ENCODE assay signal across 1 cellular context in genomic region chr16:5072334-5073278, GRCh38.
TF ChIP-seq lines count a peak whose summit lies in the region.

No MANE protein-coding gene starts in this region.

TF ChIP-seq in HepG2, 621 proteins besides CTCF, POLR2A, EP300 and RAD21 (continued from another document and continues in another):
- TF ChIP-seq AHDC1 (CRISPR knock-in tag; IDR thresholded peaks at IDR 0.05; ENCODE audit: borderline replicate concordance) (no peak), SP2 (CRISPR knock-in tag; IDR thresholded peaks at IDR 0.05) (no peak), ATF2 (CRISPR knock-in tag; IDR thresholded peaks at IDR 0.05) (no peak), MEIS2 (CRISPR knock-in tag; IDR thresholded peaks at IDR 0.05) (no peak), ZMAT3 (CRISPR knock-in tag; conservative IDR thresholded peaks at IDR 0.05) (no peak), ZNF7 (CRISPR knock-in tag; IDR thresholded peaks at IDR 0.05) (no peak), ZMYM2 (CRISPR knock-in tag; IDR thresholded peaks at IDR 0.05) (peak; percentile 27; the same call in 1 of the 2 replicates), MEIS1 (CRISPR knock-in tag; IDR thresholded peaks at IDR 0.05; ENCODE audit: borderline replicate concordance) (peak; percentile 23; the same call in 1 of the 2 replicates), ASH2L (IDR thresholded peaks at IDR 0.05; ENCODE audit: insufficient read length, low read depth, low read length) (no peak), DMTF1 (CRISPR knock-in tag; IDR thresholded peaks at IDR 0.05) (0 out of 2 replicates have a peak, but pooled peaks have one; percentile 72), ZNF749 (CRISPR knock-in tag; IDR thresholded peaks at IDR 0.05; ENCODE audit: borderline replicate concordance) (no peak), NR3C1 (CRISPR knock-in tag; IDR thresholded peaks at IDR 0.05) (no peak), ZNF383 (CRISPR knock-in tag; IDR thresholded peaks at IDR 0.05; ENCODE audit: borderline replicate concordance) (peak; percentile 84), ZNF879 (CRISPR knock-in tag; IDR thresholded peaks at IDR 0.05) (no peak), ZNF432 (CRISPR knock-in tag; IDR thresholded peaks at IDR 0.05; ENCODE audit: borderline replicate concordance) (no peak), ZNF570 (CRISPR knock-in tag; IDR thresholded peaks at IDR 0.05; ENCODE audit: borderline replicate concordance) (peak; percentile 87; the same call in 1 of the 2 replicates), ARNT2 (CRISPR knock-in tag; IDR thresholded peaks at IDR 0.05; ENCODE audit: low read depth) (no peak), SIN3A (IDR thresholded peaks at IDR 0.05; ENCODE audit: borderline replicate concordance, low read depth, low read length) (no peak), DDIT3 (CRISPR knock-in tag; IDR thresholded peaks at IDR 0.05) (no peak), CHD4 (IDR thresholded peaks at IDR 0.05; ENCODE audit: borderline replicate concordance, low read length) (no peak), PAX8 (CRISPR knock-in tag; IDR thresholded peaks at IDR 0.05; ENCODE audit: borderline replicate concordance) (no peak), ZNF597 (CRISPR knock-in tag; IDR thresholded peaks at IDR 0.05) (0 out of 2 replicates have a peak, but pooled peaks have one; percentile 75), ZNF331 (CRISPR knock-in tag; IDR thresholded peaks at IDR 0.05) (no peak), ZNF781 (CRISPR knock-in tag; IDR thresholded peaks at IDR 0.05; ENCODE audit: borderline replicate concordance, not compliant biosample characterization) (no peak), ZNF605 (CRISPR knock-in tag; IDR thresholded peaks at IDR 0.05) (0 out of 2 replicates have a peak, but pooled peaks have one; percentile 8), DMAP1 (CRISPR knock-in tag; IDR thresholded peaks at IDR 0.05) (0 out of 2 replicates have a peak, but pooled peaks have one; percentile 2), HOXA3 (CRISPR knock-in tag; IDR thresholded peaks at IDR 0.05) (no peak), ZNF34 (CRISPR knock-in tag; IDR thresholded peaks at IDR 0.05; ENCODE audit: borderline replicate concordance) (0 out of 2 replicates have a peak, but pooled peaks have one; percentile 40), MBD4 (IDR thresholded peaks at IDR 0.05; ENCODE audit: borderline replicate concordance, low read length) (no peak), ZNF281 (CRISPR knock-in tag; IDR thresholded peaks at IDR 0.05; ENCODE audit: borderline replicate concordance) (no peak), ADNP (CRISPR knock-in tag; IDR thresholded peaks at IDR 0.05) (no peak), MATR3 (CRISPR knock-in tag; IDR thresholded peaks at IDR 0.05) (no peak), NFIB (CRISPR knock-in tag; IDR thresholded peaks at IDR 0.05; ENCODE audit: borderline replicate concordance) (no peak), FOXM1 (CRISPR knock-in tag; IDR thresholded peaks at IDR 0.05) (no peak), CERS6 (CRISPR knock-in tag; IDR thresholded peaks at IDR 0.05) (peak; percentile 45; the same call in 1 of the 2 replicates), E2F5 (CRISPR knock-in tag; conservative IDR thresholded peaks at IDR 0.05) (no peak), ZEB1 (IDR thresholded peaks at IDR 0.05; ENCODE audit: insufficient replicate concordance, low read depth) (no peak), NFRKB (IDR thresholded peaks at IDR 0.05) (no peak), ZZZ3 (CRISPR knock-in tag; IDR thresholded peaks at IDR 0.05; ENCODE audit: borderline replicate concordance) (0 out of 2 replicates have a peak, but pooled peaks have one; percentile 40), PREB (CRISPR knock-in tag; IDR thresholded peaks at IDR 0.05) (0 out of 2 replicates have a peak, but pooled peaks have one; percentile 70), ZNF337 (CRISPR knock-in tag; IDR thresholded peaks at IDR 0.05; ENCODE audit: borderline replicate concordance, low read depth) (no peak), SIX1 (CRISPR knock-in tag; IDR thresholded peaks at IDR 0.05; ENCODE audit: borderline replicate concordance) (no peak), ZNF18 (CRISPR knock-in tag; IDR thresholded peaks at IDR 0.05; ENCODE audit: insufficient replicate concordance) (no peak), KDM3A (CRISPR knock-in tag; IDR thresholded peaks at IDR 0.05; ENCODE audit: low read depth) (no peak), ZNF678 (CRISPR knock-in tag; IDR thresholded peaks at IDR 0.05) (0 out of 2 replicates have a peak, but pooled peaks have one; percentile 55), SP5 (CRISPR knock-in tag; IDR thresholded peaks at IDR 0.05; ENCODE audit: borderline replicate concordance, low read depth) (no peak), NFE2L2 (IDR thresholded peaks at IDR 0.05; ENCODE audit: low read length) (no peak), ZNF484 (CRISPR knock-in tag; IDR thresholded peaks at IDR 0.05; ENCODE audit: borderline replicate concordance, low read depth) (no peak)
